In genomic region chr19:35290381-35291135, GRCh38 we compare ENCODE assay signal across 2 cellular contexts.
TF ChIP-seq lines count a peak whose summit lies in the region.

No MANE protein-coding gene starts in this region.

TF ChIP-seq in IMR-90, 13 proteins besides CTCF, POLR2A, EP300 and RAD21:
- 0 out of 2 replicates have a peak, but pooled peaks have one; percentile 20 for TF ChIP-seq MAFK (IDR thresholded peaks at IDR 0.05; ENCODE audit: low read depth, low read length)
- no peak for TF ChIP-seq CHD1 (IDR thresholded peaks at IDR 0.05; ENCODE audit: low read depth, low read length)

TF ChIP-seq in H1, 55 proteins besides CTCF, POLR2A, EP300 and RAD21:
- no peak for TF ChIP-seq BACH1 (IDR thresholded peaks at IDR 0.05; ENCODE audit: low read length)
- no peak for TF ChIP-seq RXRA (IDR thresholded peaks at IDR 0.05; ENCODE audit: insufficient read depth, low read depth, low read length)
- TF ChIP-seq MAFK (IDR thresholded peaks at IDR 0.05; ENCODE audit: low read depth, low read length), result no peak
- TF ChIP-seq ATF2 (IDR thresholded peaks at IDR 0.05; ENCODE audit: low read length), result no peak
